In genomic region chr9:94891183-94891582, GRCh38 we compare ENCODE assay signal across 39 cellular contexts.
"Had no signal": no experiment of that assay in that cellular context is flagged by ENCODE, and none has a peak within 500 bp of the region (broad histone marks: within the 10 kb centered on the region; RNA-seq: fewer than 3 reads in every experiment).

No MANE protein-coding gene starts in this region.

- ATAC-seq: activated naive CD4-positive, alpha-beta T cell treated with anti-CD3 and anti-CD28 coated beads, Interleukin-2, amount 50 U/mL, for 72 hours; activated naive CD8-positive, alpha-beta T cell treated with anti-CD3 and anti-CD28 coated beads, Interleukin-2, amount 50 U/mL, for 24 hours; activated T-cell treated with anti-CD3 and anti-CD28 coated beads, Interleukin-2, amount 50 U/mL, for 4 hours; activated T-cell treated with anti-CD3 and anti-CD28 coated beads, Interleukin-2, amount 50 U/mL, for 72 hours; activated T-helper 17 cell treated with anti-CD3 and anti-CD28 coated beads, Interleukin-2, amount 50 U/mL, for 72 hours; body of pancreas had no signal

- H3K27ac ChIP-seq: adrenal gland, ascending aorta, body of pancreas, brain microvascular endothelial cell, breast epithelium, cardiac muscle cell had no signal

- DNase-seq: activated effector memory CD4-positive, alpha-beta T cell treated with anti-CD3 and anti-CD28 coated beads, Interleukin-2, amount 50 U/mL, for 16 hours; activated effector memory CD4-positive, alpha-beta T cell treated with Interleukin-2 at 50 U/mL for 16 hours; activated gamma-delta T cell; activated gamma-delta T cell treated with Interleukin-2 at 50 U/mL for 16 hours; activated naive CD4-positive, alpha-beta T cell; activated naive CD4-positive, alpha-beta T cell treated with anti-CD3 and anti-CD28 coated beads for 36 hours; activated naive CD4-positive, alpha-beta T cell treated with anti-CD3 and anti-CD28 coated beads, Interleukin-2, amount 10 ng/mL, durations not matched to agents 7 days and 5 days; activated naive CD4-positive, alpha-beta T cell treated with anti-CD3 and anti-CD28 coated beads, Interleukin-2, amount 50 U/mL, for 16 hours; activated naive CD4-positive, alpha-beta T cell treated with Interleukin-2 at 50 U/mL for 16 hours; activated naive CD8-positive, alpha-beta T cell treated with anti-CD3 and anti-CD28 coated beads for 36 hours; activated naive CD8-positive, alpha-beta T cell treated with anti-CD3 and anti-CD28 coated beads, Interleukin-2, amount 10 ng/mL, durations not matched to agents 7 days and 5 days; activated naive CD8-positive, alpha-beta T cell treated with anti-CD3 and anti-CD28 coated beads, Interleukin-2, amount 50 U/mL, for 24 hours; activated T-cell treated with anti-CD3 and anti-CD28 coated beads, Interleukin-2, amount 50 U/mL, for 24 hours; activated T-cell treated with anti-CD3 and anti-CD28 coated beads, Interleukin-2, amount 50 U/mL, for 4 hours; activated T-cell treated with anti-CD3 and anti-CD28 coated beads, Interleukin-2, amount 50 U/mL, for 48 hours; activated T-cell treated with anti-CD3 and anti-CD28 coated beads, Interleukin-2, amount 50 U/mL, for 72 hours; adrenal gland; amniotic stem cell; amygdala; anterior cingulate cortex; aorta; body of pancreas; brain microvascular endothelial cell; caudate nucleus; central memory CD4-positive, alpha-beta T cell; cerebellar nuclear complex had no signal

- H3K27ac Mint-ChIP-seq: activated naive CD4-positive, alpha-beta T cell treated with anti-CD3 and anti-CD28 coated beads for 36 hours; activated naive CD4-positive, alpha-beta T cell treated with anti-CD3 and anti-CD28 coated beads, Interleukin-2, amount 10 ng/mL, durations not matched to agents 7 days and 5 days; activated naive CD4-positive, alpha-beta T cell treated with anti-CD3 and anti-CD28 coated beads, Interleukin-2, amount 50 U/mL, for 24 hours; activated naive CD4-positive, alpha-beta T cell treated with anti-CD3 and anti-CD28 coated beads, Interleukin-2, amount 50 U/mL, for 72 hours; activated naive CD8-positive, alpha-beta T cell; activated naive CD8-positive, alpha-beta T cell treated with anti-CD3 and anti-CD28 coated beads for 36 hours; activated naive CD8-positive, alpha-beta T cell treated with anti-CD3 and anti-CD28 coated beads, Interleukin-2, amount 10 ng/mL, durations not matched to agents 7 days and 5 days; activated naive CD8-positive, alpha-beta T cell treated with anti-CD3 and anti-CD28 coated beads, Interleukin-2, amount 50 U/mL, for 24 hours; activated T-cell treated with anti-CD3 and anti-CD28 coated beads, Interleukin-2, amount 50 U/mL, for 24 hours; activated T-cell treated with anti-CD3 and anti-CD28 coated beads, Interleukin-2, amount 50 U/mL, for 72 hours; activated T-helper 1 cell treated with anti-CD3 and anti-CD28 coated beads, Interleukin-12 subunit alpha, Interleukin-12 subunit beta, Interleukin-2, Interleukin-4 antibody, amounts not matched to agents 30 ng/mL and 10 ng/mL and 1 ng/mL, durations not matched to agents 14 hours and 24 hours and 36 hours; activated T-helper 17 cell treated with anti-CD3 and anti-CD28 coated beads, Interleukin-2, amount 50 U/mL, for 72 hours; activated T-helper 2 cell treated with anti-CD3 and anti-CD28 coated beads, Interferon-gamma antibody, Interleukin-2, Interleukin-4, amounts not matched to agents 10 μg/mL and 5 μg/mL and 100 μg/mL, durations not matched to agents 14 hours and 24 hours and 36 hours; brain had no signal

- H3K36me3 ChIP-seq: adrenal gland, ascending aorta, brain microvascular endothelial cell, breast epithelium, cardiac muscle cell had no signal

- H3K4me1 ChIP-seq: breast epithelium had no signal

- H3K27me3 ChIP-seq: adrenal gland, ascending aorta, body of pancreas, brain microvascular endothelial cell, breast epithelium, cardiac muscle cell had no signal

- H3K4me3 Mint-ChIP-seq: activated naive CD4-positive, alpha-beta T cell treated with anti-CD3 and anti-CD28 coated beads for 36 hours; activated naive CD4-positive, alpha-beta T cell treated with anti-CD3 and anti-CD28 coated beads, Interleukin-2, amount 10 ng/mL, durations not matched to agents 7 days and 5 days; activated naive CD4-positive, alpha-beta T cell treated with anti-CD3 and anti-CD28 coated beads, Interleukin-2, amount 50 U/mL, for 24 hours; activated naive CD8-positive, alpha-beta T cell; activated naive CD8-positive, alpha-beta T cell treated with anti-CD3 and anti-CD28 coated beads for 36 hours; activated naive CD8-positive, alpha-beta T cell treated with anti-CD3 and anti-CD28 coated beads, Interleukin-2, amount 10 ng/mL, durations not matched to agents 7 days and 5 days; activated naive CD8-positive, alpha-beta T cell treated with anti-CD3 and anti-CD28 coated beads, Interleukin-2, amount 50 U/mL, for 24 hours; activated T-cell treated with anti-CD3 and anti-CD28 coated beads, Interleukin-2, amount 50 U/mL, for 24 hours; activated T-cell treated with anti-CD3 and anti-CD28 coated beads, Interleukin-2, amount 50 U/mL, for 4 hours; activated T-cell treated with anti-CD3 and anti-CD28 coated beads, Interleukin-2, amount 50 U/mL, for 72 hours; activated T-helper 1 cell treated with anti-CD3 and anti-CD28 coated beads, Interleukin-12 subunit alpha, Interleukin-12 subunit beta, Interleukin-2, Interleukin-4 antibody, amounts not matched to agents 30 ng/mL and 10 ng/mL and 1 ng/mL, durations not matched to agents 14 hours and 24 hours and 36 hours; activated T-helper 17 cell treated with anti-CD3 and anti-CD28 coated beads, Interleukin-2, amount 50 U/mL, for 72 hours; brain; central memory CD8-positive, alpha-beta T cell had no signal

- H3K27me3 Mint-ChIP-seq: activated naive CD4-positive, alpha-beta T cell treated with anti-CD3 and anti-CD28 coated beads, Interleukin-2, amount 10 ng/mL, durations not matched to agents 7 days and 5 days; activated naive CD4-positive, alpha-beta T cell treated with anti-CD3 and anti-CD28 coated beads, Interleukin-2, amount 50 U/mL, for 24 hours; activated naive CD8-positive, alpha-beta T cell; activated naive CD8-positive, alpha-beta T cell treated with anti-CD3 and anti-CD28 coated beads for 36 hours; activated naive CD8-positive, alpha-beta T cell treated with anti-CD3 and anti-CD28 coated beads, Interleukin-2, amount 10 ng/mL, durations not matched to agents 7 days and 5 days; activated naive CD8-positive, alpha-beta T cell treated with anti-CD3 and anti-CD28 coated beads, Interleukin-2, amount 50 U/mL, for 24 hours; activated T-cell treated with anti-CD3 and anti-CD28 coated beads, Interleukin-2, amount 50 U/mL, for 24 hours; activated T-helper 17 cell treated with anti-CD3 and anti-CD28 coated beads, Interleukin-2, amount 50 U/mL, for 72 hours; brain; central memory CD8-positive, alpha-beta T cell had no signal

- FAIRE-seq: astrocyte, bronchial epithelial cell had no signal

- H3K4me3 ChIP-seq: adrenal gland, ascending aorta, body of pancreas, breast epithelium, cardiac muscle cell had no signal

- H3K9me3 ChIP-seq: adrenal gland, body of pancreas, breast epithelium had no signal

- H3K4me1 Mint-ChIP-seq: activated naive CD4-positive, alpha-beta T cell treated with anti-CD3 and anti-CD28 coated beads, Interleukin-2, amount 50 U/mL, for 24 hours; activated T-helper 17 cell treated with anti-CD3 and anti-CD28 coated beads, Interleukin-2, amount 50 U/mL, for 72 hours; brain; central memory CD8-positive, alpha-beta T cell had no signal
